Comparison of ENCODE assay signal across 10 cellular contexts in genomic region chr2:148726228-148726627, GRCh38.
A peak's percentile ranks its signal among the peaks of the same experiment; 100 is the strongest.
DNase-seq lines count a peak whose midpoint lies in the region; ATAC-seq and TF ChIP-seq lines count a peak whose summit lies in the region.
"Had no signal": no experiment of that assay in that cellular context is flagged by ENCODE, and none has a peak within 500 bp of the region (broad histone marks: within the 10 kb centered on the region; RNA-seq: fewer than 3 reads in every experiment).

No MANE protein-coding gene starts in this region.

- no CpG with 5 or more reads among the region's 3 CpGs for WGBS in neuronal stem cell (ENCODE audit: extremely low coverage in 2 of 2, insufficient read length in 2 of 2, insufficient replicate concordance in 1 of 2), 2 donors

- H3K36me3 ChIP-seq in MM.1S (replicated peaks; ENCODE audit: insufficient read depth, low read length) (no peaks in the 10 kb centered on the region), neuronal stem cell (replicated peaks in 1 of 2; ENCODE audit: control insufficient read depth in 2 of 2, insufficient read depth in 2 of 2, low read length in 2 of 2) (peaks cover 0 to 8% of the 10 kb centered on the region in 2 donors), MG63 (no peaks in the 10 kb centered on the region; the same call in 1 of the 2 replicates)

- H3K4me1 ChIP-seq in MM.1S (ENCODE audit: low read length) (peaks cover 10% of the 10 kb centered on the region), neuronal stem cell (ENCODE audit: control insufficient read depth in 2 of 2, insufficient read depth in 1 of 2, low read depth in 1 of 2, low read length in 2 of 2) (peaks cover 0 to 2% of the 10 kb centered on the region in 2 donors)

- no peak overlapping the region for H3K4ac ChIP-seq in neuronal stem cell (ENCODE audit: low read length)

- no peak overlapping the region for H4K91ac ChIP-seq in neuronal stem cell (ENCODE audit: low read depth, low read length, poor library complexity)

- H3K23ac ChIP-seq in neuronal stem cell (ENCODE audit: low read depth, low read length, poor library complexity): no peak overlapping the region

- intact Hi-C loops in head of caudate nucleus (cut with DNase I): no loop called here

- TF ChIP-seq CTCF in MM.1S (IDR thresholded peaks at IDR 0.05; ENCODE audit: low read length): no peak

- H2AFZ ChIP-seq in MM.1S (ENCODE audit: low read length) (no peak overlapping the region), neuronal stem cell (ENCODE audit: low read length) (no peak overlapping the region)
- H2AFZ ChIP-seq: parathyroid adenoma had no signal

- H2BK15ac ChIP-seq in neuronal stem cell (ENCODE audit: low read length): no peak overlapping the region

- no peak overlapping the region for H3K18ac ChIP-seq in neuronal stem cell (ENCODE audit: low read length)

- H4K8ac ChIP-seq in neuronal stem cell (ENCODE audit: low read depth, low read length): no peak overlapping the region

- peaks cover 12% of the 10 kb centered on the region for H4K20me1 ChIP-seq in MM.1S (ENCODE audit: insufficient read depth, low read length)

- H3K9ac ChIP-seq in MM.1S (ENCODE audit: low read length) (no peak overlapping the region), neuronal stem cell (ENCODE audit: low read depth, low read length, poor library complexity) (no peak overlapping the region)
- H3K9ac ChIP-seq: parathyroid adenoma had no signal

- H3K9me2 ChIP-seq in MM.1S (replicated peaks; ENCODE audit: insufficient read depth, low read length): no peaks in the 10 kb centered on the region

- H3K4me2 ChIP-seq in MM.1S (ENCODE audit: low read depth, low read length) (peak overlapping the region; percentile 53), neuronal stem cell (ENCODE audit: insufficient read depth, low read length, poor library complexity, severe bottlenecking) (no peak overlapping the region)

- H3K4me3 ChIP-seq in MM.1S (ENCODE audit: low read length) (peak overlapping the region; percentile 12; the same call in 1 of the 2 replicates), neuronal stem cell (ENCODE audit: low read length in 2 of 2) (no peak overlapping the region), MG63 (no peak overlapping the region)

- DNase-seq in MM.1S: peak; percentile 81
- no peak for DNase-seq in neuronal stem cell (ENCODE audit: low spot score)
- DNase-seq in head of caudate nucleus: no peak
- no peak for DNase-seq in MG63
- DNase-seq in NCI-H2196 (lab: John Stamatoyannopoulos, UW; ENCODE audit: unreplicated experiment): no peak
- DNase-seq: NCI-H2029 had no signal

- peak overlapping the region; percentile 26; the same call in 1 of the 2 replicates for H3K27ac ChIP-seq in MM.1S (ENCODE audit: low read length)
- H3K27ac ChIP-seq in neuronal stem cell (replicated peaks; ENCODE audit: low read length): no peak overlapping the region
- H3K27ac ChIP-seq: parathyroid adenoma had no signal

- H3K9me3 ChIP-seq in MM.1S (replicated peaks; ENCODE audit: insufficient read depth, low read length) (no peaks in the 10 kb centered on the region), neuronal stem cell (replicated peaks in 1 of 2; ENCODE audit: control insufficient read depth in 2 of 2, insufficient read depth in 1 of 2, low read depth in 1 of 2, low read length in 2 of 2) (peaks cover 2 to 10% of the 10 kb centered on the region in 2 donors), MG63 (no peaks in the 10 kb centered on the region)

- no peak overlapping the region for H2AK5ac ChIP-seq in neuronal stem cell (ENCODE audit: low read depth, low read length)

- peaks cover 87% of the 10 kb centered on the region for H3K79me2 ChIP-seq in MM.1S (ENCODE audit: low read length)

- no peak overlapping the region for H2BK120ac ChIP-seq in neuronal stem cell (ENCODE audit: low read depth, low read length)

- H3K14ac ChIP-seq in neuronal stem cell (ENCODE audit: low read length): no peak overlapping the region

- no peak overlapping the region for H2BK12ac ChIP-seq in neuronal stem cell (ENCODE audit: low read length)

- H3K27me3 ChIP-seq in MM.1S (replicated peaks; ENCODE audit: insufficient read depth, low read length) (no peaks in the 10 kb centered on the region), neuronal stem cell (ENCODE audit: control insufficient read depth in 3 of 3, insufficient read depth in 3 of 3, low read depth in 1 of 3, low read length in 3 of 3) (no peaks in the 10 kb centered on the region), MG63 (no peaks in the 10 kb centered on the region)

- ATAC-seq in GM18498 (IDR thresholded peaks at IDR 0.05; ENCODE audit: unreplicated experiment) (peak; percentile 86), GM19395 (IDR thresholded peaks at IDR 0.05; ENCODE audit: unreplicated experiment) (peak; percentile 69), HG02852 (IDR thresholded peaks at IDR 0.05; ENCODE audit: unreplicated experiment) (peak; percentile 61)

- no peak overlapping the region for H2BK5ac ChIP-seq in neuronal stem cell (ENCODE audit: low read length)

- peaks cover 2% of the 10 kb centered on the region for H3K79me1 ChIP-seq in neuronal stem cell (ENCODE audit: low read depth, low read length)

- H3F3A ChIP-seq in MM.1S (ENCODE audit: insufficient read depth, low read length): peaks cover 15% of the 10 kb centered on the region; the same call in 1 of the 2 replicates
